In the genomic region with DNA sequence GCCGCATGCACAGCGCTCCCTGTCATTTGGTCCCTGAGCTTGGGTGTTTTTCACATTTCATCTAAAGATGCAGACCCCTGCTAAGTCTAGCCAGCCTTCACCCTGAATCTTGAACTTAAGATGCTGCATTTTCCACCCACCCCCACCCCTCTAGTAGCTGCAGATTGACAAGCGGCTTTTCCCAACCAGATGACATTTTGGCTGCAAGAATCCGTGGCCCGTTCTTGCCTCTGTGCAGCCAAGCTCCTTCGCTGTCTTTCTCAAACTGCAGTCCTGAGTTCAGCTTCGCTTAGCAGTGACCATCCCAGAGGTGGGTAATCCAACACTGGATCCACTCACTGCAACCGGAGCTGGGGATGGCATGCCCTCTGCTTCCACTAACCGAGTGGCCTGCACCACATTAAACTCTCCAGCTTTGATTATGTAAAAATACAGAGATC, we compare ENCODE assay signal across 2 cellular contexts.
TF ChIP-seq lines count a peak whose summit lies in the region.

No MANE protein-coding gene starts in this region.

TF ChIP-seq in endothelial cell of umbilical vein, 7 proteins besides CTCF, POLR2A, EP300 and RAD21:
- TF ChIP-seq EZH2 (IDR thresholded peaks at IDR 0.05; ENCODE audit: borderline replicate concordance, low read depth, low read length, severe bottlenecking) = no peak
- TF ChIP-seq POLR2AphosphoS5 (IDR thresholded peaks at IDR 0.05; ENCODE audit: insufficient read depth, low read depth, low read length) = no peak
- TF ChIP-seq GATA2 (IDR thresholded peaks at IDR 0.05; ENCODE audit: insufficient read depth, insufficient read length, low read depth, low read length) = no peak
- TF ChIP-seq, protein P1, sequence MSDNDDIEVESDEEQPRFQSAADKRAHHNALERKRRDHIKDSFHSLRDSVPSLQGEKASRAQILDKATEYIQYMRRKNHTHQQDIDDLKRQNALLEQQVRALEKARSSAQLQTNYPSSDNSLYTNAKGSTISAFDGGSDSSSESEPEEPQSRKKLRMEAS (IDR thresholded peaks at IDR 0.05; ENCODE audit: insufficient read depth, insufficient read length) = no peak

TF ChIP-seq in neural cell, 6 proteins besides CTCF, POLR2A, EP300 and RAD21:
- no peak for TF ChIP-seq POLR2AphosphoS5 (IDR thresholded peaks at IDR 0.05)
- no peak for TF ChIP-seq SMC3 (conservative IDR thresholded peaks at IDR 0.05; ENCODE audit: poor library complexity)
- TF ChIP-seq MXI1 (conservative IDR thresholded peaks at IDR 0.05; ENCODE audit: poor library complexity, severe bottlenecking) = peak; percentile 61
- TF ChIP-seq TAF1 (IDR thresholded peaks at IDR 0.05; ENCODE audit: low read depth) = no peak
- TF ChIP-seq EZH2 (IDR thresholded peaks at IDR 0.05; ENCODE audit: borderline replicate concordance, insufficient read depth, low read length, poor library complexity, severe bottlenecking) = no peak
- TF ChIP-seq, protein P2, sequence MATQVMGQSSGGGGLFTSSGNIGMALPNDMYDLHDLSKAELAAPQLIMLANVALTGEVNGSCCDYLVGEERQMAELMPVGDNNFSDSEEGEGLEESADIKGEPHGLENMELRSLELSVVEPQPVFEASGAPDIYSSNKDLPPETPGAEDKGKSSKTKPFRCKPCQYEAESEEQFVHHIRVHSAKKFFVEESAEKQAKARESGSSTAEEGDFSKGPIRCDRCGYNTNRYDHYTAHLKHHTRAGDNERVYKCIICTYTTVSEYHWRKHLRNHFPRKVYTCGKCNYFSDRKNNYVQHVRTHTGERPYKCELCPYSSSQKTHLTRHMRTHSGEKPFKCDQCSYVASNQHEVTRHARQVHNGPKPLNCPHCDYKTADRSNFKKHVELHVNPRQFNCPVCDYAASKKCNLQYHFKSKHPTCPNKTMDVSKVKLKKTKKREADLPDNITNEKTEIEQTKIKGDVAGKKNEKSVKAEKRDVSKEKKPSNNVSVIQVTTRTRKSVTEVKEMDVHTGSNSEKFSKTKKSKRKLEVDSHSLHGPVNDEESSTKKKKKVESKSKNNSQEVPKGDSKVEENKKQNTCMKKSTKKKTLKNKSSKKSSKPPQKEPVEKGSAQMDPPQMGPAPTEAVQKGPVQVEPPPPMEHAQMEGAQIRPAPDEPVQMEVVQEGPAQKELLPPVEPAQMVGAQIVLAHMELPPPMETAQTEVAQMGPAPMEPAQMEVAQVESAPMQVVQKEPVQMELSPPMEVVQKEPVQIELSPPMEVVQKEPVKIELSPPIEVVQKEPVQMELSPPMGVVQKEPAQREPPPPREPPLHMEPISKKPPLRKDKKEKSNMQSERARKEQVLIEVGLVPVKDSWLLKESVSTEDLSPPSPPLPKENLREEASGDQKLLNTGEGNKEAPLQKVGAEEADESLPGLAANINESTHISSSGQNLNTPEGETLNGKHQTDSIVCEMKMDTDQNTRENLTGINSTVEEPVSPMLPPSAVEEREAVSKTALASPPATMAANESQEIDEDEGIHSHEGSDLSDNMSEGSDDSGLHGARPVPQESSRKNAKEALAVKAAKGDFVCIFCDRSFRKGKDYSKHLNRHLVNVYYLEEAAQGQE (IDR thresholded peaks at IDR 0.05; ENCODE audit: borderline replicate concordance) = peak; percentile 59
TF ChIP-seq in neural cell: peak in this region for 2.
